ENCODE assay signal across 8 cellular contexts in the genomic region with DNA sequence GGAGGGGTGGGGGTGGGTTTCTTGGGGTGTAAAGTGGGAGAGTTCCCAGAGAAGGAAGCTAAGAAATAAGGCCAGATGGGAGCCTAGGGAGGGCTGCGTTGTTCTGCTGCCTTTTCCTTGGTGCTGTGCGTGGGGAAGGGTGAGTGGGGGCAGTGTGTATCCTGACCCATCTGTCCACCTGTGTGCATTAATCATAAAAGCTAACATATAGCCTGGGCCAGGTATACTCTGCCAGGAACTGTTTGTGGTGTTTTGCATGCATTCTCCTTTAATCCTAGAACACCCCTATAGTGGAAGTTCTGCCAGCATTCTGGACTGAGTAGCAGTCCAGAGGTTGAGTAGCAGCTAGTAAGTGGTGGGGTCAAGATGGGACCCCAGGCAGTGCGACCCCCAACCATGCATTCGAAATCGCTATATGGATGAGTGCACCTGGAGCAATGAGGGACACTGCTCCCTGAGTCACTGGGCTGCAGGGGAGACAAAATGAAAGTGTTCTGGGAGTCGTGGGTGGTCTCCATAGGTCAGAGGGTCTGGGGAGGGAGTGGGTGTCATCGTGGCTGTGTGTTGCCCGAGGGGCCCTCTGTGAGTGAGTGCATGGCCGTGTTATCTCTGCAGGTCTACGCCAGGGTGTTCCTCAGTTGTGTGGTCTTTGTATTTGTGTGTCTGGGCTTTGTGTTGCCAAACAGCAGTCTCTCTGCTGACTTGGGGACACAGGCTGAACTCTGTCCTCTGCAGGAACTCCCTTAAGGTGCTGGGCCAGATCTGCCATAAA. TPM values are rescaled to one million over a fixed set of nuclear protein-coding genes. Genes with fewer than 3 reads are reported as not detected.
DNase-seq lines count a peak whose midpoint lies in the region; ATAC-seq and TF ChIP-seq lines count a peak whose summit lies in the region.

No MANE protein-coding gene starts in this region.

- no peaks in the 10 kb centered on the region for H3K36me3 ChIP-seq in cardiac muscle cell
- H3K36me3 ChIP-seq in mucosa of stomach (ENCODE audit: control insufficient read depth, insufficient read depth, low read length), result no peaks in the 10 kb centered on the region
- H3K36me3 ChIP-seq in urinary bladder (ENCODE audit: insufficient read depth), result no peaks in the 10 kb centered on the region

- 30% methylated on average over 10 of the region's 10 CpGs for WGBS in urinary bladder

- H3K27ac ChIP-seq in cardiac muscle cell (peak overlapping the region; percentile 93), epithelial cell of prostate (peak overlapping the region; percentile 56), urinary bladder (ENCODE audit: low read depth) (peak overlapping the region; percentile 95), foreskin keratinocyte (no peak overlapping the region)

- H3K4me3 ChIP-seq in cardiac muscle cell (peak overlapping the region; percentile 66), mucosa of stomach (ENCODE audit: low read length) (peak overlapping the region; percentile 81), urinary bladder (ENCODE audit: low read depth, low read length) (peak overlapping the region; percentile 88)

- no peak for ATAC-seq in left ventricle myocardium superior
- ATAC-seq in HG03139 (IDR thresholded peaks at IDR 0.05; ENCODE audit: unreplicated experiment), result no peak
- ATAC-seq in foreskin keratinocyte, result no peak

- intact Hi-C loops in left ventricle myocardium superior (cut with micrococcal nuclease), result no loop called here

- no peaks in the 10 kb centered on the region for H3K9me3 ChIP-seq in cardiac muscle cell (ENCODE audit: low read depth)
- H3K9me3 ChIP-seq in mucosa of stomach (ENCODE audit: control insufficient read depth, low read length), result no peaks in the 10 kb centered on the region

- TF ChIP-seq CTCF in cardiac muscle cell (IDR thresholded peaks at IDR 0.05; ENCODE audit: low read depth, low read length) (no peak), foreskin keratinocyte (conservative IDR thresholded peaks at IDR 0.05) (no peak)

- H3K27me3 ChIP-seq in cardiac muscle cell (no peaks in the 10 kb centered on the region), mucosa of stomach (ENCODE audit: control insufficient read depth, insufficient read depth, low read length) (no peaks in the 10 kb centered on the region), foreskin keratinocyte (no peaks in the 10 kb centered on the region)

- peak overlapping the region; percentile 93 for H3K9ac ChIP-seq in mucosa of stomach (ENCODE audit: low read length)

- H3K4me1 ChIP-seq in cardiac muscle cell (ENCODE audit: low read depth), result peaks cover 57% of the 10 kb centered on the region
- H3K4me1 ChIP-seq in mucosa of stomach (ENCODE audit: control insufficient read depth, insufficient read depth, low read length), result peaks cover 53% of the 10 kb centered on the region
- peaks cover 3% of the 10 kb centered on the region for H3K4me1 ChIP-seq in urinary bladder (ENCODE audit: insufficient read depth)
- peaks cover 10% of the 10 kb centered on the region for H3K4me1 ChIP-seq in foreskin keratinocyte

- DNase-seq in cardiac muscle cell (ENCODE audit: low read depth in 1 of 2, low spot score in 1 of 2), result no peak
- DNase-seq in left ventricle myocardium superior, result no peak
- DNase-seq in epithelial cell of prostate (ENCODE audit: low read depth, low spot score), result no peak
- no peak for DNase-seq in amygdala (lab: John Stamatoyannopoulos, UW)
- DNase-seq in foreskin keratinocyte, result no peak

RNA-seq across cellular contexts. Expression of gene ERBB2, which starts 1.3 kb away (rescaled TPM):
- total RNA-seq in cardiac muscle cell, result 293 and 310 TPM in 2 replicates
- 194 and 235 TPM in 2 replicates for polyA plus RNA-seq in cardiac muscle cell
- total RNA-seq in left ventricle myocardium superior, result 75.8 TPM
- 60.5 TPM for total RNA-seq in urinary bladder
- polyA plus RNA-seq in urinary bladder, result 38.3 TPM
- total RNA-seq in foreskin keratinocyte, result 38.8 and 39.2 TPM in 2 replicates
- polyA plus RNA-seq in foreskin keratinocyte, result 20.9 and 22.2 TPM in 2 replicates

RNA-seq across cellular contexts. Expression of gene PGAP3, which starts 13.3 kb away (rescaled TPM):
- total RNA-seq in cardiac muscle cell, result 22.5 and 34.2 TPM in 2 replicates
- 29.7 and 31.3 TPM in 2 replicates for polyA plus RNA-seq in cardiac muscle cell
- 7.3 TPM for total RNA-seq in left ventricle myocardium superior
- total RNA-seq in urinary bladder, result 10.0 TPM
- 19.1 TPM for polyA plus RNA-seq in urinary bladder
- 3.3 and 4.6 TPM in 2 replicates for total RNA-seq in foreskin keratinocyte
- polyA plus RNA-seq in foreskin keratinocyte, result 4.3 TPM in 2 replicates

RNA-seq across cellular contexts. Expression of gene MIEN1, which starts 29.1 kb away (rescaled TPM):
- total RNA-seq in cardiac muscle cell, result 31.6 and 64.3 TPM in 2 replicates
- polyA plus RNA-seq in cardiac muscle cell, result 87.8 and 104 TPM in 2 replicates
- 49.3 TPM for total RNA-seq in left ventricle myocardium superior
- 7.9 TPM for total RNA-seq in urinary bladder
- 60.5 TPM for polyA plus RNA-seq in urinary bladder
- total RNA-seq in foreskin keratinocyte, result 57.1 and 61.6 TPM in 2 replicates
- polyA plus RNA-seq in foreskin keratinocyte, result 78.4 and 83.5 TPM in 2 replicates

RNA-seq across cellular contexts. Expression of gene PNMT, which starts 32.9 kb away (rescaled TPM):
- total RNA-seq in cardiac muscle cell (21.0 and 27.2 TPM in 2 replicates), left ventricle myocardium superior (5.8 TPM), urinary bladder (not detected), foreskin keratinocyte (not detected in 2 replicates)
- polyA plus RNA-seq in cardiac muscle cell (11.9 and 14.7 TPM in 2 replicates), urinary bladder (9.3 TPM), foreskin keratinocyte (0.06 TPM in 2 replicates)

RNA-seq across cellular contexts. Expression of gene TCAP, which starts 36.0 kb away (rescaled TPM):
- 61.5 and 79.1 TPM in 2 replicates for total RNA-seq in cardiac muscle cell
- 105 and 133 TPM in 2 replicates for polyA plus RNA-seq in cardiac muscle cell
- 4,965 TPM for total RNA-seq in left ventricle myocardium superior
- total RNA-seq in urinary bladder, result 3.3 TPM
- 0.73 TPM for polyA plus RNA-seq in urinary bladder
- total RNA-seq in foreskin keratinocyte, result 0.18 and 0.31 TPM in 2 replicates
- 0.11 and 0.17 TPM in 2 replicates for polyA plus RNA-seq in foreskin keratinocyte
